ENCODE assay signal across 21 cellular contexts in the genomic region with DNA sequence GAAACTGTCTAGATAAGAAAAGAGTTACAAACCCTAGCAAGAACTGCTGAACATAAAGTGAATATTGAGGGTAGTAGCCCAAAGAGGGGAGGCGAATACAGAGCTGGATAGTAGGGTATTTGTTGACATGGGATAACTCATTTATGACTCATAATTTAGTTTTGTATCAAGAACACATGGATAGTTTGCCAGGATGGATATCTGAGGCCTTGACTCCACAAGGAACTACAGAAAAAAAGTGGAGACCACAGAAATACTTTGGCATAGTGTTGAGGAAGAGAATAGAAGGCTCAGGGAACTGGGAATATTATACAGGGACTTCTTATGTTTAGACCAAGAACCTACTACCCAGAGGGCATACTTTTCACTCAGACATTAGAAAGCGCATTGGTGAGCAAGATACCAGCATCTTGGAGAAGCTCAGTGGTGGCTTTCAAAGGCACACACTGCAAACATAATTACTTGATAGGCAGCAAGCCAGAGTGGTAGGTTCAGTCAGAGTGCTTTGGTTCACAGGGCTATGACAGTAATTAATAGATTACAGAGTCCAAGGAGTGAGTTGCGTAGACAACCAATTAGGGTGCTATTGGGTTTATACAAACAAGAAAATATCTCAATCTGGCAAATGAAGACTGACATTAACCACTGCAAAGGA. TPM values are rescaled to one million over a fixed set of nuclear protein-coding genes. Genes with fewer than 3 reads are reported as not detected.
DNase-seq lines count a peak whose midpoint lies in the region; ATAC-seq and TF ChIP-seq lines count a peak whose summit lies in the region.
"Had no signal": no experiment of that assay in that cellular context is flagged by ENCODE, and none has a peak within 500 bp of the region (broad histone marks: within the 10 kb centered on the region; RNA-seq: fewer than 3 reads in every experiment).

No MANE protein-coding gene starts in this region.

- H3K4ac ChIP-seq in mesendoderm (ENCODE audit: low read depth, low read length): no peak overlapping the region

- no CpG with 5 or more reads among the region's 3 CpGs for WGBS in mesendoderm (ENCODE audit: extremely low coverage, insufficient coverage, low lambda C conversion rate)

- POLR2A ChIA-PET in PC-3 (lab: Charles Lee; ENCODE audit: unreplicated experiment): no interaction called here

- H3K79me2 ChIP-seq in PC-3 (ENCODE audit: low read length) (no peaks in the 10 kb centered on the region), fibroblast of lung (ENCODE audit: control insufficient read depth, insufficient read depth, low read length) (no peaks in the 10 kb centered on the region), mesendoderm (ENCODE audit: control insufficient read depth, insufficient read depth, low read length) (no peaks in the 10 kb centered on the region)

- no peak overlapping the region for H2AFZ ChIP-seq in PC-3 (ENCODE audit: low read length)
- H2AFZ ChIP-seq in fibroblast of lung (ENCODE audit: low read length): no peak overlapping the region
- H2AFZ ChIP-seq: GM23248 had no signal

- no peaks in the 10 kb centered on the region for H3K36me3 ChIP-seq in PC-3 (ENCODE audit: low read depth, low read length)
- no peaks in the 10 kb centered on the region for H3K36me3 ChIP-seq in fibroblast of lung (ENCODE audit: control insufficient read depth, insufficient read depth, low read length)
- H3K36me3 ChIP-seq in mesendoderm (ENCODE audit: control insufficient read depth, insufficient read depth, low read length): no peaks in the 10 kb centered on the region
- H3K36me3 ChIP-seq: gastrocnemius medialis, tibial nerve had no signal

- H3K56ac ChIP-seq in mesendoderm (ENCODE audit: low read length): no peak overlapping the region

- DNase-seq in ELR (ENCODE audit: low read depth): peak; percentile 18
- DNase-seq in PC-3: peak; percentile 52
- peak; percentile 41 to 65 for DNase-seq in fibroblast of lung (ENCODE audit: low read depth in 2 of 2)
- DNase-seq in left lobe of liver (ENCODE audit: low spot score): no peak
- no peak for DNase-seq in mesendoderm
- DNase-seq in HUDEP-2 (lab: John Stamatoyannopoulos, UW; ENCODE audit: unreplicated experiment in 76 of 76): no peak
- no peak for DNase-seq in NCI-H774 (lab: John Stamatoyannopoulos, UW)
- DNase-seq: activated CD4-positive, alpha-beta T cell treated with anti-CD3 and anti-CD28 coated beads, Interleukin-2, amount 10 ng/mL, durations not matched to agents 7 days and 5 days; activated naive CD4-positive, alpha-beta T cell treated with anti-CD3 and anti-CD28 coated beads, Interleukin-2, amount 50 U/mL, for 16 hours; anterior cingulate cortex; dorsolateral prefrontal cortex; gastrocnemius medialis; GM23248; HFFc6; NCI-H187; stimulated activated CD8-positive, alpha-beta memory T cell treated with anti-CD3 and anti-CD28 coated beads, Interleukin-4, amount 100 ng/mL, for 48 hours had no signal

- H2BK5ac ChIP-seq in mesendoderm (ENCODE audit: low read length): no peak overlapping the region

- H2BK15ac ChIP-seq in mesendoderm (replicated peaks; ENCODE audit: low read depth): no peak overlapping the region

- no peaks in the 10 kb centered on the region for H3K27me3 ChIP-seq in PC-3 (ENCODE audit: low read length)
- no peaks in the 10 kb centered on the region for H3K27me3 ChIP-seq in fibroblast of lung (ENCODE audit: control insufficient read depth, insufficient read depth, low read length)
- H3K27me3 ChIP-seq in mesendoderm (ENCODE audit: insufficient read depth, low read length, poor library complexity): no peaks in the 10 kb centered on the region
- H3K27me3 ChIP-seq: dorsolateral prefrontal cortex, gastrocnemius medialis, tibial nerve had no signal

- CTCF ChIA-PET in PC-3 (lab: Charles Lee): no interaction called here

- no peaks in the 10 kb centered on the region for H4K20me1 ChIP-seq in PC-3 (ENCODE audit: low read length)
- no peaks in the 10 kb centered on the region for H4K20me1 ChIP-seq in fibroblast of lung (ENCODE audit: control insufficient read depth, extremely low read depth, insufficient read depth, low read length)

- H3K18ac ChIP-seq in mesendoderm (ENCODE audit: low read length): no peak overlapping the region

- no peaks in the 10 kb centered on the region for H3K9me2 ChIP-seq in PC-3 (replicated peaks; ENCODE audit: low read length)

- intact Hi-C loops in PC-3 (cut with micrococcal nuclease): no loop called here

- TF ChIP-seq CTCF in PC-3 (conservative IDR thresholded peaks at IDR 0.05; ENCODE audit: low read depth, low read length) (no peak), fibroblast of lung (conservative IDR thresholded peaks at IDR 0.05 in 1 of 2, IDR thresholded peaks at IDR 0.05 in 1 of 2; ENCODE audit: low read depth in 1 of 2, low read length in 2 of 2) (no peak)

- no peak overlapping the region for H4K5ac ChIP-seq in mesendoderm (ENCODE audit: low read length)

- no peak overlapping the region for H2BK120ac ChIP-seq in mesendoderm (ENCODE audit: low read depth, low read length)

- H3K4me2 ChIP-seq in PC-3 (ENCODE audit: low read length) (peak overlapping the region; percentile 16; the same call in 1 of the 2 replicates), fibroblast of lung (ENCODE audit: extremely low read depth, insufficient read depth, low read length) (no peak overlapping the region), mesendoderm (ENCODE audit: low read length) (no peak overlapping the region)

- no peaks in the 10 kb centered on the region for H3F3A ChIP-seq in PC-3 (ENCODE audit: low read length, unreplicated experiment)

- H4K8ac ChIP-seq in mesendoderm (ENCODE audit: low read depth, low read length): no peak overlapping the region

- no peak overlapping the region for H3K9ac ChIP-seq in PC-3 (ENCODE audit: low read length)
- no peak overlapping the region for H3K9ac ChIP-seq in fibroblast of lung (ENCODE audit: insufficient read depth, low read length)
- H3K9ac ChIP-seq in mesendoderm (ENCODE audit: low read length): no peak overlapping the region
- H3K9ac ChIP-seq: GM23248 had no signal

- BruUV-seq in PC-3 (replicated peaks; lab: Mats Ljungman, UMichigan): no TSS peak

- H2AK5ac ChIP-seq in mesendoderm (ENCODE audit: low read length): no peak overlapping the region

- H3K23ac ChIP-seq in mesendoderm (ENCODE audit: low read length): no peak overlapping the region

- no peaks in the 10 kb centered on the region for H3K79me1 ChIP-seq in mesendoderm (ENCODE audit: low read length)

- H3K4me3 ChIP-seq in PC-3 (ENCODE audit: low read length) (no peak overlapping the region), fibroblast of lung (replicated peaks in 1 of 4; ENCODE audit: control extremely low read depth in 1 of 4, insufficient read depth in 1 of 4, low read depth in 3 of 4, low read length in 4 of 4) (no peak overlapping the region), mesendoderm (ENCODE audit: low read length) (no peak overlapping the region)
- H3K4me3 ChIP-seq: dorsolateral prefrontal cortex, gastrocnemius medialis, GM23248, lung, tibial nerve had no signal

- peaks cover 20% of the 10 kb centered on the region for H3K4me1 ChIP-seq in PC-3 (ENCODE audit: insufficient read depth, low read length)
- peaks cover 3% of the 10 kb centered on the region for H3K4me1 ChIP-seq in fibroblast of lung (ENCODE audit: control insufficient read depth, extremely low read depth, insufficient read depth, low read length)
- no peaks in the 10 kb centered on the region for H3K4me1 ChIP-seq in mesendoderm (ENCODE audit: control insufficient read depth, low read depth, low read length)
- H3K4me1 ChIP-seq: gastrocnemius medialis had no signal

- H3K27ac ChIP-seq in PC-3 (ENCODE audit: low read length) (peak overlapping the region; percentile 65), fibroblast of lung (ENCODE audit: insufficient read depth, low read length) (no peak overlapping the region), mesendoderm (ENCODE audit: low read depth, low read length) (no peak overlapping the region)
- H3K27ac ChIP-seq: dorsolateral prefrontal cortex, gastrocnemius medialis, GM23248, tibial nerve, VCaP had no signal

- H3K9me3 ChIP-seq in PC-3 (ENCODE audit: low read length) (no peaks in the 10 kb centered on the region), fibroblast of lung (ENCODE audit: control insufficient read depth, insufficient read depth, low read depth, low read length) (no peaks in the 10 kb centered on the region)
- H3K9me3 ChIP-seq: gastrocnemius medialis, tibial nerve had no signal

- ATAC-seq in PC-3: peak; percentile 51
- peak; percentile 45 for ATAC-seq in left lobe of liver
- no peak for ATAC-seq in GM19328 (IDR thresholded peaks at IDR 0.05; ENCODE audit: unreplicated experiment)
- ATAC-seq: gastrocnemius medialis, SK-N-SH treated with all-trans-retinoic acid at 6 μM for 48 hours had no signal

RNA-seq across cellular contexts. Expression of gene ZBTB7C, which starts 51.9 kb away (rescaled TPM):
- total RNA-seq in PC-3 (2014; rRNA removed): 1.1 and 1.3 TPM in 2 replicates
- total RNA-seq in fibroblast of lung: 0.33 and 0.51 TPM in 2 replicates
- polyA plus RNA-seq in fibroblast of lung: 0.10 and 0.19 TPM in 2 replicates
- polyA plus RNA-seq in fibroblast of lung (2012): 0.02 and 0.05 TPM in 2 replicates
- polyA minus RNA-seq in fibroblast of lung (ENCODE audit: low replicate concordance): not detected in 2 replicates
- total RNA-seq in left lobe of liver: 1.2 TPM
- 0.22 TPM for polyA plus RNA-seq in mesendoderm (2013, experiment 1 of 2)
- polyA plus RNA-seq in mesendoderm (2013, experiment 2 of 2): 0.14 TPM
- total RNA-seq: GM23248, HFFc6 had no signal
- polyA plus RNA-seq: GM23248 had no signal

Comparison
In these comparisons a context has a peak if more than half of its experiments do, and no peak if none do; other contexts are left out.
1. DNase-seq: peak in ELR (single experiment), PC-3 (single experiment) and fibroblast of lung (2 of 2); none in left lobe of liver (single experiment), mesendoderm (single experiment), HUDEP-2 (0 of 76) and NCI-H774 (single experiment).